Comparison of ENCODE assay signal across 24 cellular contexts in the genomic region with DNA sequence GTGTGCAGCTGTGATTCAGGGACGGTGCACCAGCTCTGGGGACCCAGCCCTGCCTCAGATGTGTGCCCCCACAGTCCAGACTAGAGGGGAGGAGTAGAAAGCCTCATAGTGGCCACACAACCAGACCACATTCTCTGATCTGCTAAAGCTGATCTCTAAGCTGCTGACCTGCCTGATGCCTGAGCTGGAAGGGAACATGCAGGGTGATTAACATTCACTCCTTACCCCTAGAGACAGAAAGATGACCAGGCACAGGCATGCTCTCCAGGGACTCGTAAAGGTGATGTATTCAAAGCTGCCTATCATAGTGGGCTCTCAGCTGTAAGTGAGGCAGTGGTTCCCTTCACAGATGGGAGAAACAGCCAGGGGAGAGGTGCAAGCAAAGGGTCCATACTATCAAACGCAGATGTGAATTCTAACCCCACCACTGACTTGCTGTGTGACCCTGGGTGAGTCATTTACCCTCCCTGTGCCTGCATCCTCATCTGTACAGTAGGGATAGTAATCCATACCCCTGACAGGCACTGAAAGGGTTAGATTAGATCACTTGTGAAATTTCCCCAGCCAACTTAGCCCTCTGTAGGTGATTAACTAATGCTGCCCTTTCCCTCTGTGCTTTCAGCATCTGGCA. TPM values are rescaled to one million over a fixed set of nuclear protein-coding genes. Genes with fewer than 3 reads are reported as not detected.
A peak's percentile ranks its signal among the peaks of the same experiment; 100 is the strongest.
DNase-seq lines count a peak whose midpoint lies in the region; ATAC-seq, FAIRE-seq and TF ChIP-seq lines count a peak whose summit lies in the region.
"Had no signal": no experiment of that assay in that cellular context is flagged by ENCODE, and none has a peak within 500 bp of the region (broad histone marks: within the 10 kb centered on the region; RNA-seq: fewer than 3 reads in every experiment).

No MANE protein-coding gene starts in this region.

- H2AFZ ChIP-seq in endothelial cell of umbilical vein (ENCODE audit: low read depth, low read length), result no peak overlapping the region
- no peak overlapping the region for H2AFZ ChIP-seq in trophoblast cell (ENCODE audit: insufficient read depth, low read length, poor library complexity)

- H3K27me3 ChIP-seq in endothelial cell of umbilical vein (ENCODE audit: control insufficient read depth in 2 of 2, insufficient read depth in 2 of 2, low read length in 2 of 2), result no peaks in the 10 kb centered on the region
- no peaks in the 10 kb centered on the region for H3K27me3 ChIP-seq in trophoblast cell (ENCODE audit: insufficient read depth, low read length)
- no peaks in the 10 kb centered on the region for H3K27me3 ChIP-seq in HAP-1 (ENCODE audit: low read depth)
- H3K27me3 ChIP-seq: heart right ventricle, testis had no signal

- TF ChIP-seq POLR2A in endothelial cell of umbilical vein (IDR thresholded peaks at IDR 0.05; ENCODE audit: low read depth, low read length), result no peak

- no peak overlapping the region for H3K14ac ChIP-seq in trophoblast cell (ENCODE audit: low read length)

- no peak overlapping the region for H2BK120ac ChIP-seq in trophoblast cell (ENCODE audit: insufficient read depth, low read length, poor library complexity)

- no peak overlapping the region for H3K23ac ChIP-seq in trophoblast cell (ENCODE audit: low read length)

- peak overlapping the region; percentile 38 for H2BK12ac ChIP-seq in trophoblast cell (ENCODE audit: low read length)

- no peak overlapping the region for H2AK5ac ChIP-seq in trophoblast cell (ENCODE audit: low read length)

- peak; percentile 36 for DNase-seq in HCEC 1CT
- DNase-seq in NCI-H82 (lab: John Stamatoyannopoulos, UW), result peak; percentile 64
- no peak for DNase-seq in endothelial cell of umbilical vein (ENCODE audit: low read depth, low spot score)
- DNase-seq in trophoblast cell, result peak in 1 of 2 donors; percentile 48
- DNase-seq in superior temporal gyrus (ENCODE audit: extremely low spot score), result no peak
- no peak for DNase-seq in HAP-1 (ENCODE audit: low spot score in 2 of 2)
- DNase-seq: activated CD4-positive, CD25-positive, alpha-beta regulatory T cell; activated CD8-positive, alpha-beta memory T cell treated with anti-CD3 and anti-CD28 coated beads for 24 hours; activated naive CD8-positive, alpha-beta T cell treated with anti-CD3 and anti-CD28 coated beads, Interleukin-2, amount 10 ng/mL, durations not matched to agents 7 days and 5 days; effector CD4-positive, alpha-beta T cell; heart right ventricle; islet precursor cell; natural killer cell; NCI-H187 treated with DMSO at 0.1 percent for 48 hours; NCI-H446 treated with DMSO at 0.1 percent for 48 hours; SHP77 treated with DMSO at 0.1 percent for 48 hours; spleen; T-helper 2 cell; testis had no signal

- no peak overlapping the region for H4K8ac ChIP-seq in trophoblast cell (ENCODE audit: low read depth, low read length)

- no peak for TF ChIP-seq CTCF in endothelial cell of umbilical vein (IDR thresholded peaks at IDR 0.05; ENCODE audit: extremely low read depth in 1 of 2, insufficient read depth in 1 of 2, low read depth in 1 of 2, low read length in 2 of 2)

- in situ Hi-C loops in HAP-1 (cut with MboI; ENCODE audit: low sequenced_read_pairs), result loop anchor here (25.0 kb wide), 1 partner anchor 812 kb away; no protein-coding TSS in a partner anchor

- no peak overlapping the region for H2BK5ac ChIP-seq in trophoblast cell (ENCODE audit: low read depth, low read length, poor library complexity)

- no peaks in the 10 kb centered on the region for H3K79me2 ChIP-seq in endothelial cell of umbilical vein (ENCODE audit: control insufficient read depth, insufficient read depth, low read length)
- peaks cover 5% of the 10 kb centered on the region for H3K79me2 ChIP-seq in trophoblast cell (ENCODE audit: control insufficient read depth, insufficient read depth, low read length, poor library complexity)

- FAIRE-seq in endothelial cell of umbilical vein (lab: Jason Lieb, UNC), result no peak
- FAIRE-seq: D721Med, GM12891 had no signal

- intact Hi-C loops in endothelial cell of umbilical vein (cut with micrococcal nuclease), result no loop called here

- no CpG with 5 or more reads among the region's 3 CpGs for WGBS in trophoblast cell (ENCODE audit: extremely low coverage, insufficient coverage, insufficient read length)

- no peaks in the 10 kb centered on the region for H3K9me3 ChIP-seq in endothelial cell of umbilical vein (replicated peaks; ENCODE audit: control insufficient read depth, insufficient read depth, low read length)
- H3K9me3 ChIP-seq in trophoblast cell (ENCODE audit: insufficient read depth, low read depth, low read length), result no peaks in the 10 kb centered on the region
- H3K9me3 ChIP-seq in HAP-1, result no peaks in the 10 kb centered on the region
- H3K9me3 ChIP-seq: heart right ventricle, prostate gland, spleen, testis had no signal

- peaks cover 37% of the 10 kb centered on the region for H3K4me1 ChIP-seq in endothelial cell of umbilical vein (ENCODE audit: control insufficient read depth, extremely low read depth, insufficient read depth, low read length)
- H3K4me1 ChIP-seq in trophoblast cell (ENCODE audit: control insufficient read depth in 1 of 2, insufficient read depth in 2 of 2, low read length in 2 of 2), result peaks cover 26 to 33% of the 10 kb centered on the region in 2 experiments
- H3K4me1 ChIP-seq in HAP-1, result peaks cover 7% of the 10 kb centered on the region
- H3K4me1 ChIP-seq: prostate gland, spleen, testis had no signal

- H4K12ac ChIP-seq in trophoblast cell (ENCODE audit: low read depth, low read length), result no peak overlapping the region

- H3K4me2 ChIP-seq in endothelial cell of umbilical vein (ENCODE audit: insufficient read depth, low read length) (no peak overlapping the region), trophoblast cell (ENCODE audit: low read length) (no peak overlapping the region)

- BruUV-seq in endothelial cell of umbilical vein (replicated peaks; lab: Mats Ljungman, UMichigan), result no TSS peak

- H3K27ac ChIP-seq in endothelial cell of umbilical vein (ENCODE audit: insufficient read depth, low read depth, low read length) (peak overlapping the region; percentile 53), trophoblast cell (ENCODE audit: low read depth, low read length) (no peak overlapping the region)
- H3K27ac ChIP-seq: heart right ventricle, prostate gland, spleen, testis had no signal

- POLR2A ChIA-PET in endothelial cell of umbilical vein (lab: Charles Lee), result no interaction called here

- peak overlapping the region; percentile 44 for H3K9ac ChIP-seq in endothelial cell of umbilical vein (replicated peaks; ENCODE audit: extremely low read depth, insufficient read depth, low read length)
- no peak overlapping the region for H3K9ac ChIP-seq in trophoblast cell (ENCODE audit: low read length)

- peak overlapping the region; percentile 7 for H3K18ac ChIP-seq in trophoblast cell (ENCODE audit: low read length)

- ATAC-seq in GM21528 (IDR thresholded peaks at IDR 0.05; ENCODE audit: low FRiP score, unreplicated experiment), result no peak
- ATAC-seq: natural killer cell had no signal

- H4K20me1 ChIP-seq in endothelial cell of umbilical vein (replicated peaks; ENCODE audit: control insufficient read depth, extremely low read depth, insufficient read depth, low read length), result no peaks in the 10 kb centered on the region

- peak overlapping the region; percentile 28 for H4K91ac ChIP-seq in trophoblast cell (ENCODE audit: low read depth, low read length)

- H3K79me1 ChIP-seq in trophoblast cell (ENCODE audit: low read length), result peaks cover 14% of the 10 kb centered on the region

- dilution Hi-C loops in endothelial cell of umbilical vein (cut with MboI; ENCODE audit: extremely low pct_ligation_motif_present, low sequenced_read_pairs), result no loop called here

- no peak overlapping the region for H3K4me3 ChIP-seq in endothelial cell of umbilical vein (replicated peaks in 1 of 3; ENCODE audit: insufficient read depth in 1 of 3, low read depth in 1 of 3, low read length in 3 of 3)
- H3K4me3 ChIP-seq in trophoblast cell (ENCODE audit: low read depth, low read length), result no peak overlapping the region
- no peak overlapping the region for H3K4me3 ChIP-seq in HAP-1
- H3K4me3 ChIP-seq: heart right ventricle, prostate gland, spleen, testis had no signal

- no peak overlapping the region for H3K4ac ChIP-seq in trophoblast cell (ENCODE audit: low read depth, low read length)

- H3K36me3 ChIP-seq in endothelial cell of umbilical vein (ENCODE audit: control insufficient read depth in 2 of 2, extremely low read depth in 1 of 2, insufficient read depth in 2 of 2, low read length in 2 of 2), result no peaks in the 10 kb centered on the region
- no peaks in the 10 kb centered on the region for H3K36me3 ChIP-seq in trophoblast cell (ENCODE audit: control insufficient read depth in 1 of 2, insufficient read depth in 2 of 2, low read length in 2 of 2)
- no peaks in the 10 kb centered on the region for H3K36me3 ChIP-seq in HAP-1 (replicated peaks)
- H3K36me3 ChIP-seq: heart right ventricle, prostate gland, spleen had no signal

- CTCF ChIA-PET in endothelial cell of umbilical vein (lab: Charles Lee), result interaction anchor here (0.9 to 1.3 kb wide), 2 partner anchors 10 to 17 kb away, joined by 3 to 4 read pairs; no protein-coding TSS in a partner anchor

- no peaks in the 10 kb centered on the region for H3K9me1 ChIP-seq in endothelial cell of umbilical vein (replicated peaks; ENCODE audit: control insufficient read depth, extremely low read depth, insufficient read depth, low read length)

TF ChIP-seq in endothelial cell of umbilical vein, 7 proteins besides CTCF, POLR2A, EP300 and RAD21 (continues in another document):
- TF ChIP-seq, protein P1, sequence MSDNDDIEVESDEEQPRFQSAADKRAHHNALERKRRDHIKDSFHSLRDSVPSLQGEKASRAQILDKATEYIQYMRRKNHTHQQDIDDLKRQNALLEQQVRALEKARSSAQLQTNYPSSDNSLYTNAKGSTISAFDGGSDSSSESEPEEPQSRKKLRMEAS (IDR thresholded peaks at IDR 0.05; ENCODE audit: insufficient read depth, insufficient read length), result no peak
- no peak for TF ChIP-seq MYC (IDR thresholded peaks at IDR 0.05; ENCODE audit: low read depth, low read length)
- no peak for TF ChIP-seq EZH2 (IDR thresholded peaks at IDR 0.05; ENCODE audit: borderline replicate concordance, low read depth, low read length, severe bottlenecking)
- no peak for TF ChIP-seq FOS (IDR thresholded peaks at IDR 0.05; ENCODE audit: borderline replicate concordance, insufficient read depth, low read length)
- no peak for TF ChIP-seq GATA2 (IDR thresholded peaks at IDR 0.05; ENCODE audit: insufficient read depth, insufficient read length, low read depth, low read length)

RNA-seq across cellular contexts. Expression of gene LRRC32, which starts 29.0 kb away (rescaled TPM):
- 77.0 and 117 TPM in 2 replicates for total RNA-seq in endothelial cell of umbilical vein
- 70.2 and 77.2 TPM in 2 replicates for polyA plus RNA-seq in endothelial cell of umbilical vein
- polyA plus RNA-seq in endothelial cell of umbilical vein (2011; cell fraction: cytosol; rRNA removed), result 57.4 and 58.8 TPM in 2 replicates
- 42.3 and 50.8 TPM in 2 replicates for polyA plus RNA-seq in endothelial cell of umbilical vein (2011; cell fraction: nucleus; rRNA removed)
- 60.8 and 95.7 TPM in 2 replicates for polyA plus RNA-seq in endothelial cell of umbilical vein (2012)
- polyA minus RNA-seq in endothelial cell of umbilical vein, result 72.1 and 79.5 TPM in 2 replicates
- 0.31 TPM for polyA minus RNA-seq in endothelial cell of umbilical vein (2011; cell fraction: cytosol; rRNA and poly(A)+ RNA removed)
- 17.6 and 21.6 TPM in 2 replicates for polyA minus RNA-seq in endothelial cell of umbilical vein (2011; cell fraction: nucleus; rRNA and poly(A)+ RNA removed)
- polyA plus RNA-seq in trophoblast cell (2013), result 39.7 and 40.3 TPM in 2 replicates
- polyA plus RNA-seq: IgD-negative memory B cell had no signal

Comparison
In these comparisons a context has a peak if more than half of its experiments do, and no peak if none do; other contexts are left out.
1. DNase-seq: peak in HCEC 1CT (single experiment) and NCI-H82 (single experiment); none in endothelial cell of umbilical vein (single experiment), superior temporal gyrus (single experiment) and HAP-1 (0 of 2).